In genomic region chr10:93280699-93281366, GRCh38 we compare ENCODE assay signal across 22 cellular contexts.
A peak's percentile ranks its signal among the peaks of the same experiment; 100 is the strongest.
DNase-seq lines count a peak whose midpoint lies in the region; ATAC-seq and TF ChIP-seq lines count a peak whose summit lies in the region.
"Had no signal": no experiment of that assay in that cellular context is flagged by ENCODE, and none has a peak within 500 bp of the region (broad histone marks: within the 10 kb centered on the region; RNA-seq: fewer than 3 reads in every experiment).

No MANE protein-coding gene starts in this region.

- peaks cover 4 to 27% (median 13%) of the 10 kb centered on the region in 3 experiments; a peak in 6 of 7 replicates for H3K36me3 Mint-ChIP-seq in H9 (ENCODE audit: insufficient read depth in 1 of 3, low read depth in 3 of 3)
- peaks cover 3% of the 10 kb centered on the region for H3K36me3 Mint-ChIP-seq in endodermal cell (ENCODE audit: low read depth)
- H3K36me3 Mint-ChIP-seq: activated naive CD4-positive, alpha-beta T cell treated with anti-CD3 and anti-CD28 coated beads, Interleukin-2, amount 10 ng/mL, durations not matched to agents 7 days and 5 days; CD8-positive, alpha-beta memory T cell; memory B cell had no signal

- H2BK12ac ChIP-seq in H9 (ENCODE audit: insufficient read length, low read depth, low read length), result no peak overlapping the region

- H3K4me3 ChIP-seq in endodermal cell (ENCODE audit: low read length) (peak overlapping the region; percentile 0), neuron (ENCODE audit: low read length) (no peak overlapping the region)
- H3K4me3 ChIP-seq: GM12878, right atrium auricular region, spleen had no signal

- no peaks in the 10 kb centered on the region for H3K27me3 Mint-ChIP-seq in H9 (ENCODE audit: low read depth)
- no peaks in the 10 kb centered on the region for H3K27me3 Mint-ChIP-seq in endodermal cell (ENCODE audit: insufficient read depth)
- H3K27me3 Mint-ChIP-seq: activated CD4-positive, alpha-beta T cell treated with anti-CD3 and anti-CD28 coated beads for 36 hours had no signal

- no peak overlapping the region for H3K4ac ChIP-seq in H9 (ENCODE audit: low read depth, low read length)

- no peak overlapping the region for H2BK15ac ChIP-seq in H9 (ENCODE audit: low read depth, low read length)

- H3K4me1 ChIP-seq in H9 (ENCODE audit: insufficient read depth, low read length) (peaks cover 10% of the 10 kb centered on the region; the same call in 1 of the 2 replicates), endodermal cell (ENCODE audit: control insufficient read depth, insufficient read depth, low read length) (peaks cover 15% of the 10 kb centered on the region), neuron (ENCODE audit: insufficient read depth, low read length) (peaks cover 14% of the 10 kb centered on the region)
- H3K4me1 ChIP-seq: right atrium auricular region, spleen had no signal

- H2BK5ac ChIP-seq in H9 (ENCODE audit: insufficient read length, low read length), result peak overlapping the region; percentile 81

- H3K9me3 Mint-ChIP-seq in H9 (peaks cover 3 to 8% of the 10 kb centered on the region in 2 experiments; a peak in 4 of 5 replicates), endodermal cell (peaks cover 6% of the 10 kb centered on the region)
- H3K9me3 Mint-ChIP-seq: activated naive CD4-positive, alpha-beta T cell treated with anti-CD3 and anti-CD28 coated beads, Interleukin-2, amount 10 ng/mL, durations not matched to agents 7 days and 5 days; activated T-cell treated with anti-CD3 and anti-CD28 coated beads, Interleukin-2, amount 50 U/mL, for 72 hours; CD8-positive, alpha-beta memory T cell; memory B cell had no signal

- peak overlapping the region; percentile 83 for H4K91ac ChIP-seq in H9 (ENCODE audit: insufficient read length, low read depth, low read length)

- H3K56ac ChIP-seq in H9 (ENCODE audit: insufficient read length, low read depth, low read length), result no peak overlapping the region

- H4K5ac ChIP-seq in H9 (ENCODE audit: insufficient read length, low read depth, low read length), result no peak overlapping the region

- H3K4me2 ChIP-seq in H9 (ENCODE audit: insufficient read depth, insufficient read length, low read length), result peak overlapping the region; percentile 37

- H3K36me3 ChIP-seq in endodermal cell (ENCODE audit: control insufficient read depth, insufficient read depth, low read length) (no peaks in the 10 kb centered on the region), neuron (ENCODE audit: insufficient read depth, low read length) (no peaks in the 10 kb centered on the region)
- H3K36me3 ChIP-seq: right atrium auricular region, spleen had no signal

- H2BK20ac ChIP-seq in H9 (ENCODE audit: low read depth, low read length, poor library complexity, severe bottlenecking), result no peak overlapping the region

- H3K18ac ChIP-seq in H9 (ENCODE audit: insufficient read length, low read depth, low read length), result peak overlapping the region; percentile 16

- WGBS in H9 (ENCODE audit: extremely low coverage, insufficient read length, low lambda C conversion rate), result no CpG with 5 or more reads among the region's 8 CpGs
- WGBS in endodermal cell (ENCODE audit: insufficient coverage in 1 of 2, insufficient read length in 1 of 2), 2 experiments, result 1 to 5% methylated on average over 5 to 8 of the region's 8 CpGs

- no peak for TF ChIP-seq CTCF in H9 (conservative IDR thresholded peaks at IDR 0.05)
- TF ChIP-seq CTCF in endodermal cell (conservative IDR thresholded peaks at IDR 0.05), result no peak

- H3K27me3 ChIP-seq in H9 (ENCODE audit: insufficient read depth, low read length), result no peaks in the 10 kb centered on the region
- no peaks in the 10 kb centered on the region for H3K27me3 ChIP-seq in endodermal cell (ENCODE audit: control insufficient read depth, insufficient read depth, low read length, poor library complexity, severe bottlenecking)
- H3K27me3 ChIP-seq in neuron (ENCODE audit: insufficient read depth, low read length), result no peaks in the 10 kb centered on the region
- H3K27me3 ChIP-seq: right atrium auricular region, spleen had no signal

- H4K20me1 ChIP-seq in H9 (ENCODE audit: control insufficient read depth, insufficient read depth, insufficient read length), result no peaks in the 10 kb centered on the region

- H3K27ac ChIP-seq in H9 (ENCODE audit: insufficient read length, low read depth, low read length) (peak overlapping the region; percentile 99), endodermal cell (ENCODE audit: low read depth, low read length) (peak overlapping the region; percentile 50)
- H3K27ac ChIP-seq: right atrium auricular region, spleen had no signal

- no peak overlapping the region for H4K8ac ChIP-seq in H9 (replicated peaks; ENCODE audit: insufficient read length, low read depth, low read length)

- H3K14ac ChIP-seq in H9 (ENCODE audit: insufficient read depth, low read length), result no peak overlapping the region

- no peak overlapping the region for H2AFZ ChIP-seq in H9 (ENCODE audit: low read length)
- H2AFZ ChIP-seq in neuron (ENCODE audit: low read depth, low read length), result peak overlapping the region; percentile 14

- H3K9me3 ChIP-seq in H9 (ENCODE audit: control insufficient read depth, low read depth, low read length), result no peaks in the 10 kb centered on the region
- peaks cover 12% of the 10 kb centered on the region for H3K9me3 ChIP-seq in endodermal cell (ENCODE audit: control insufficient read depth, low read length)
- H3K9me3 ChIP-seq in neuron (ENCODE audit: low read length), result no peaks in the 10 kb centered on the region
- H3K9me3 ChIP-seq: right atrium auricular region, spleen had no signal

- no peak overlapping the region for H2BK120ac ChIP-seq in H9 (ENCODE audit: low read depth, low read length, poor library complexity, severe bottlenecking)

- H3T11ph ChIP-seq in H9 (ENCODE audit: low read length), result no peak overlapping the region

- no peak overlapping the region for H3K23ac ChIP-seq in H9 (ENCODE audit: insufficient read length, low read depth, low read length)

- no peaks in the 10 kb centered on the region for H3K79me1 ChIP-seq in H9 (ENCODE audit: insufficient read depth, low read depth, low read length, poor library complexity, severe bottlenecking)

- no peaks in the 10 kb centered on the region for H3K23me2 ChIP-seq in H9 (ENCODE audit: insufficient read length, low read depth, low read length, poor library complexity, severe bottlenecking)

- H3K27ac Mint-ChIP-seq in H9 (peak overlapping the region; percentile 97 to 100 (median 98)), endodermal cell (peak overlapping the region; percentile 96)
- H3K27ac Mint-ChIP-seq: activated CD4-positive, alpha-beta T cell treated with anti-CD3 and anti-CD28 coated beads for 36 hours; activated naive CD4-positive, alpha-beta T cell treated with anti-CD3 and anti-CD28 coated beads, Interleukin-2, amount 10 ng/mL, durations not matched to agents 7 days and 5 days; activated T-cell treated with anti-CD3 and anti-CD28 coated beads, Interleukin-2, amount 50 U/mL, for 72 hours; CD8-positive, alpha-beta memory T cell; memory B cell had no signal

- DNase-seq in H9, result peak; percentile 96
- peak; percentile 2 for DNase-seq in NCI-H2227 treated with DMSO at 0.1 percent for 48 hours (lab: John Stamatoyannopoulos, UW)
- DNase-seq in endodermal cell, result peak; percentile 99
- no peak for DNase-seq in C1 segment of cervical spinal cord (lab: John Stamatoyannopoulos, UW)
- no peak for DNase-seq in NOMO-1 treated with dmso at 0.1 percent for 144 hours (lab: John Stamatoyannopoulos, UW; ENCODE audit: unreplicated experiment)
- DNase-seq: activated CD4-positive, alpha-beta T cell treated with anti-CD3 and anti-CD28 coated beads for 36 hours; activated naive CD4-positive, alpha-beta T cell treated with anti-CD3 and anti-CD28 coated beads, Interleukin-2, amount 10 ng/mL, durations not matched to agents 7 days and 5 days; activated T-cell treated with anti-CD3 and anti-CD28 coated beads, Interleukin-2, amount 50 U/mL, for 72 hours; amygdala; CD8-positive, alpha-beta memory T cell; central memory CD4-positive, alpha-beta T cell; DMS79; NCI-H1105 treated with DMSO at 0.1 percent for 48 hours; SHP77 treated with DMSO at 0.1 percent for 48 hours; spleen; stimulated activated CD4-positive, alpha-beta T cell treated with anti-CD3 and anti-CD28 coated beads, Interleukin-4, amount 100 ng/mL, for 24 hours; stimulated activated naive CD8-positive, alpha-beta T cell treated with anti-CD3 and anti-CD28 coated beads, Interleukin-15, Interleukin-2, amounts not matched to agents 100 U/mL and 50 U/mL, for 24 hours had no signal

- H3K4me1 Mint-ChIP-seq in H9 (peaks cover 32 to 33% of the 10 kb centered on the region in 2 experiments), endodermal cell (peaks cover 25% of the 10 kb centered on the region)
- H3K4me1 Mint-ChIP-seq: activated CD4-positive, alpha-beta T cell treated with anti-CD3 and anti-CD28 coated beads for 36 hours; activated naive CD4-positive, alpha-beta T cell treated with anti-CD3 and anti-CD28 coated beads, Interleukin-2, amount 10 ng/mL, durations not matched to agents 7 days and 5 days; CD8-positive, alpha-beta memory T cell; memory B cell had no signal

- no peaks in the 10 kb centered on the region for H3K79me2 ChIP-seq in H9 (ENCODE audit: insufficient read depth, low read length)

- H3K4me3 Mint-ChIP-seq in H9 (peak overlapping the region in 1 of 2 experiments; percentile 60; a peak in 2 of 5 replicates), endodermal cell (peak overlapping the region; percentile 18)
- H3K4me3 Mint-ChIP-seq: activated CD4-positive, alpha-beta T cell treated with anti-CD3 and anti-CD28 coated beads for 36 hours; activated naive CD4-positive, alpha-beta T cell treated with anti-CD3 and anti-CD28 coated beads, Interleukin-2, amount 10 ng/mL, durations not matched to agents 7 days and 5 days; activated T-cell treated with anti-CD3 and anti-CD28 coated beads, Interleukin-2, amount 50 U/mL, for 72 hours; CD8-positive, alpha-beta memory T cell; memory B cell had no signal

- no peak for ATAC-seq in HG03280 (IDR thresholded peaks at IDR 0.05; ENCODE audit: unreplicated experiment)
- ATAC-seq: activated CD4-positive, alpha-beta T cell treated with anti-CD3 and anti-CD28 coated beads for 36 hours; activated T-cell treated with anti-CD3 and anti-CD28 coated beads, Interleukin-2, amount 50 U/mL, for 72 hours; GM12878; stimulated activated naive CD8-positive, alpha-beta T cell treated with anti-CD3 and anti-CD28 coated beads, Interleukin-15, Interleukin-2, amounts not matched to agents 100 U/mL and 50 U/mL, for 24 hours had no signal

- H2AK5ac ChIP-seq in H9 (ENCODE audit: insufficient read length, low read length), result no peak overlapping the region

- H3K9ac ChIP-seq in H9 (ENCODE audit: extremely low read depth, insufficient read length, low read length) (peak overlapping the region; percentile 9), endodermal cell (ENCODE audit: extremely low read depth, low read length, poor library complexity, severe bottlenecking) (peak overlapping the region; percentile 39)

Comparison
In these comparisons a context has a peak if more than half of its experiments do, and no peak if none do; other contexts are left out.
1. DNase-seq: peak in H9 (single experiment), NCI-H2227 treated with DMSO at 0.1 percent for 48 hours (single experiment) and endodermal cell (single experiment); none in C1 segment of cervical spinal cord (0 of 14) and NOMO-1 treated with dmso at 0.1 percent for 144 hours (single experiment).